8 cellular contexts compared by ENCODE assay signal in the genomic region with DNA sequence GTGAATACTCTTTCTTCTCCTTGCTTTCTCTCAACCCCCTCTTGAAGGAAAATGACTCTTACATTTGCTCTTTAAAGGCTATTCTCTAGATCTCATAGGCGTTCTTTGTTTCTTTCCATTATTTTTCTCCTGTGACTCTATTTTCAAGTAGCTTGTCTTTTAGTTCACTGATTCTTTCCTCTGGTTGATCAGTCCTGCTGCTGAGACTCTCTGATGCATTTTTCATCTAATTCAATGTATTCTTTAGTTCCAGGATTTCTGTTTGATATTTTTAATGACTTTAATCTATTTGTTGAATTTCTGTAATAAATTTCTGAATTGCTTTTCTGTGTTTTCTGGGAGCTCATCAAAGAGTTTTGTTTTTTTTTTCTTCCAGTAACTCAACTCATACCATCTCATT.
"Had no signal": no experiment of that assay in that cellular context is flagged by ENCODE, and none has a peak within 500 bp of the region (broad histone marks: within the 10 kb centered on the region; RNA-seq: fewer than 3 reads in every experiment).

No MANE protein-coding gene starts in this region.

- ATAC-seq: GM12878 had no signal

- FAIRE-seq: G401.6, GM12878, GM12891, GM12892, GM18507, GM19239 had no signal

- H3K4me3 ChIP-seq: GM12878 had no signal

- DNase-seq: GDM1, GF-D8 had no signal
